Comparison of ENCODE assay signal across 10 cellular contexts in the genomic region with DNA sequence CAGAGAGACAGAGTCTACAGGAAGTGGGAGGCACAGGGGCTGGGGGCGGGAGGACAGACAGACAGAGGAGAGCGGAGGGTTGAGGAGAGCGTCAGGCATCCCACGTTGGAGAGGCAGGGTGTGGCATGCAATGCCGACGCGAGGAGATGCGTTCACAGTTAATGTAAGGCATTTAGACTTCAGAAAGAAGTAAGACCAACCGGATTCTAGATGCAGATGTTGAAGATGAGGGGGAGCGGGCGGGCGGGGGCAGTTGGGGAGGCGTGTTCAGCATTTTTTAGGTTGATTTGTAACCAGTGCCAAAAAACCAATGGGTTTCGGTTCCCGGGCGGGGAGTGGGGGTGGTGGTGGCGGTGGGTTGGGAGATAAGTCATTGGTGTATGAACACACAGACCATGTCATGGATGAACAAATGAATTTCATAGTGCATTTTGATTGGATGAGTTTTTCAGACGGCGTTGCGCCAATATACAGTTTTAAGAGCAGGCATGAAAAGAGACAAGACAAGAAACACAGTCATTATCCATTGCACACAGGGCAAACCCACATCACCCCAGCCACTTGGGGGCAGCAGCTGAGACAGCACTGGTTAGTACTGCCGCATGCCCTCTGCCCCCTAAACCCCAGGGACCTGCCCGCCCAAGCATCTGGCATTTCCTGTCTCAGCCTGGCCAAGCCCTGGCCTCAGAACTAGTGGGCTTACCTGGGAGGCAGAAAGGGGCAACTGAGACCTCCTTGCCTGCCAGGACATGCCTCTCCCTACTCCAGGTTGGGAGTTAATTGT.
DNase-seq lines count a peak whose midpoint lies in the region; ATAC-seq and TF ChIP-seq lines count a peak whose summit lies in the region.
"Had no signal": no experiment of that assay in that cellular context is flagged by ENCODE, and none has a peak within 500 bp of the region (broad histone marks: within the 10 kb centered on the region; RNA-seq: fewer than 3 reads in every experiment).

No MANE protein-coding gene starts in this region.

- H3K4me1 ChIP-seq in HAP-1, result no peaks in the 10 kb centered on the region

- peak; percentile 68 to 73 for ATAC-seq in activated T-cell treated with anti-CD3 and anti-CD28 coated beads, Interleukin-2, amount 50 U/mL, for 72 hours (replicated peaks in 1 of 2)
- ATAC-seq in HG02852 (IDR thresholded peaks at IDR 0.05; ENCODE audit: unreplicated experiment), result no peak

- no peaks in the 10 kb centered on the region for H3K9me3 Mint-ChIP-seq in activated T-cell treated with anti-CD3 and anti-CD28 coated beads, Interleukin-2, amount 50 U/mL, for 72 hours

- DNase-seq in DMS 273 (lab: John Stamatoyannopoulos, UW; ENCODE audit: unreplicated experiment), result peak; percentile 28
- no peak for DNase-seq in DMS 273 treated with DMSO at 0.1 percent for 48 hours (lab: John Stamatoyannopoulos, UW)
- DNase-seq in MG63, result peak; percentile 34
- DNase-seq in activated T-cell treated with anti-CD3 and anti-CD28 coated beads, Interleukin-2, amount 50 U/mL, for 72 hours, result peak; percentile 22 to 31
- DNase-seq in retinal pigment epithelial cell (ENCODE audit: low read depth), result no peak
- no peak for DNase-seq in HAP-1 (ENCODE audit: low spot score in 2 of 2)
- no peak for DNase-seq in SHP77 treated with DMSO at 0.1 percent for 48 hours (lab: John Stamatoyannopoulos, UW)
- DNase-seq: activated gamma-delta T cell, IMR-90 had no signal

- H3K27me3 Mint-ChIP-seq in activated T-cell treated with anti-CD3 and anti-CD28 coated beads, Interleukin-2, amount 50 U/mL, for 72 hours (ENCODE audit: low read depth), result no peaks in the 10 kb centered on the region

- H3K27me3 ChIP-seq in MG63, result no peaks in the 10 kb centered on the region
- no peaks in the 10 kb centered on the region for H3K27me3 ChIP-seq in HAP-1 (ENCODE audit: low read depth)

- no peaks in the 10 kb centered on the region for H3K9me3 ChIP-seq in MG63
- no peaks in the 10 kb centered on the region for H3K9me3 ChIP-seq in HAP-1

- H3K4me1 Mint-ChIP-seq in activated T-cell treated with anti-CD3 and anti-CD28 coated beads, Interleukin-2, amount 50 U/mL, for 72 hours (ENCODE audit: low read depth), result peaks cover 21% of the 10 kb centered on the region

- no peaks in the 10 kb centered on the region for H3K36me3 Mint-ChIP-seq in activated T-cell treated with anti-CD3 and anti-CD28 coated beads, Interleukin-2, amount 50 U/mL, for 72 hours (ENCODE audit: insufficient read depth in 2 of 2)

- H3K4me3 ChIP-seq in MG63 (no peak overlapping the region), retinal pigment epithelial cell (ENCODE audit: low read length) (no peak overlapping the region), HAP-1 (no peak overlapping the region)

- H3K36me3 ChIP-seq in MG63 (no peaks in the 10 kb centered on the region), HAP-1 (replicated peaks) (no peaks in the 10 kb centered on the region)

- peak overlapping the region; percentile 43 to 64 for H3K4me3 Mint-ChIP-seq in activated T-cell treated with anti-CD3 and anti-CD28 coated beads, Interleukin-2, amount 50 U/mL, for 72 hours

- in situ Hi-C loops in HAP-1 (cut with MboI; ENCODE audit: low sequenced_read_pairs), result no loop called here

- no peak overlapping the region for H3K27ac Mint-ChIP-seq in activated T-cell treated with anti-CD3 and anti-CD28 coated beads, Interleukin-2, amount 50 U/mL, for 72 hours

- TF ChIP-seq CTCF in retinal pigment epithelial cell (conservative IDR thresholded peaks at IDR 0.05; ENCODE audit: low read depth, low read length), result peak; percentile 27

Comparison
In these comparisons a context has a peak if more than half of its experiments do, and no peak if none do; other contexts are left out.
1. DNase-seq: peak in DMS 273 (single experiment), MG63 (single experiment) and activated T-cell treated with anti-CD3 and anti-CD28 coated beads, Interleukin-2, amount 50 U/mL, for 72 hours (2 of 2); none in DMS 273 treated with DMSO at 0.1 percent for 48 hours (single experiment), retinal pigment epithelial cell (single experiment), HAP-1 (0 of 2) and SHP77 treated with DMSO at 0.1 percent for 48 hours (single experiment).